Comparison of ENCODE assay signal across 8 cellular contexts in the genomic region with DNA sequence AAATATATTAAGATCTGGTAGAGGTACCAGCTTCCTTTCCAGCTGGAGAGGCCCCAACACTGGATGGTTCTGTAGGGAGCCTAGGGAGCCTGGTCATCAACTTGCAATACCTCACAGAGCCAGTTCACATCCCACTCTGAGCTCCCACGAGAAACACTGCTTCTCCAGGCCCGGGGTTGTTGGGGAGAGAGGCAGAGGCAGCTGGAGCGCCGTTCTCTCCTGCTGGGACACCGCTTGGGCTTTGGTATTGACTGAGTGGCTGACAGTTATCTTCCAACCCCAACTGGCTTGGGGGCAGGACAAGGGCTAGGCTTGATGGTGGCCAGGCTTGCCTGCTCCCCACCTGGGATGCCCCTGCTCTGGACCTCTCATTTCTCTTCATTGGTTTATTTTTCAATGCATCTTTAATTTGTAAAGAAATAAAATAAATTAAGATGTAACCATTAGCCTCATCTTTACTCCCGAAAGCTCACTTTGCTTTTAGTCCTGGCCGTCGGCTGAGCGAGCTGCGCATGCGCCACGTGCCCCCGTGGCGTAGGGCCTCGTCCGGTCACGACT. TPM values are rescaled to one million over a fixed set of nuclear protein-coding genes. Genes with fewer than 3 reads are reported as not detected.
DNase-seq lines count a peak whose midpoint lies in the region; ATAC-seq and TF ChIP-seq lines count a peak whose summit lies in the region.

No MANE protein-coding gene starts in this region.

- no peaks in the 10 kb centered on the region for H3K27me3 ChIP-seq in liver (ENCODE audit: control insufficient read depth in 4 of 4, insufficient read depth in 4 of 4, low read length in 3 of 4)

- H3K4me1 ChIP-seq in liver (ENCODE audit: control insufficient read depth in 4 of 4, insufficient read depth in 4 of 4, low read length in 3 of 4) = peaks cover 6 to 28% (median 25%) of the 10 kb centered on the region in 4 donors

- H3K9me3 ChIP-seq in liver (ENCODE audit: control insufficient read depth in 4 of 4, low read length in 3 of 4) = no peaks in the 10 kb centered on the region

- peaks cover 12 to 49% (median 32%) of the 10 kb centered on the region in 4 donors for H3K36me3 ChIP-seq in liver (ENCODE audit: control insufficient read depth in 4 of 4, insufficient read depth in 3 of 4, low read depth in 1 of 4, low read length in 3 of 4)

- intact Hi-C loops in CD14-positive monocyte (cut with micrococcal nuclease) = loop anchor here in 1 of 2 donors (2.0 kb wide), 1 partner anchor 41 kb away; no protein-coding TSS in a partner anchor

- 22% methylated on average over 17 of the region's 17 CpGs for WGBS in liver

- H3K27me3 Mint-ChIP-seq in CD14-positive monocyte (ENCODE audit: low read depth in 3 of 3) = no peaks in the 10 kb centered on the region
- no peaks in the 10 kb centered on the region for H3K27me3 Mint-ChIP-seq in T-helper 1 cell treated with Interleukin-12 subunit alpha and Interleukin-12 subunit beta and Interleukin-4 antibody, amounts not matched to agents 30 μg/mL and 1 μg/mL, for 36 hours (ENCODE audit: low read depth)
- no peaks in the 10 kb centered on the region for H3K27me3 Mint-ChIP-seq in chondrocyte (ENCODE audit: low read depth)

- H3K4me3 ChIP-seq in liver (ENCODE audit: low read depth in 1 of 3, low read length in 3 of 3) = peak overlapping the region; percentile 80 to 95 (median 90)

- H3K27ac Mint-ChIP-seq in CD14-positive monocyte (peak overlapping the region; percentile 90 to 95 (median 94)), chondrocyte (ENCODE audit: unreplicated experiment) (peak overlapping the region; percentile 92)
- H3K27ac Mint-ChIP-seq in T-helper 1 cell treated with Interleukin-12 subunit alpha and Interleukin-12 subunit beta and Interleukin-4 antibody, amounts not matched to agents 30 μg/mL and 1 μg/mL, for 36 hours = peak overlapping the region; percentile 85

- H3K4me1 Mint-ChIP-seq in CD14-positive monocyte (peaks cover 43% of the 10 kb centered on the region), chondrocyte (ENCODE audit: low read depth) (peaks cover 41% of the 10 kb centered on the region)
- peaks cover 51% of the 10 kb centered on the region for H3K4me1 Mint-ChIP-seq in T-helper 1 cell treated with Interleukin-12 subunit alpha and Interleukin-12 subunit beta and Interleukin-4 antibody, amounts not matched to agents 30 μg/mL and 1 μg/mL, for 36 hours (ENCODE audit: low read depth)

- DNase-seq in CD14-positive monocyte (ENCODE audit: low spot score) = no peak
- no peak for DNase-seq in chondrocyte (ENCODE audit: low spot score)
- DNase-seq in stimulated activated CD4-positive, alpha-beta T cell treated with anti-CD3 and anti-CD28 coated beads, Interleukin-4, amount 100 ng/mL, for 4 hours = peak; percentile 72 to 78
- DNase-seq in UCSD-AML1 (lab: John Stamatoyannopoulos, UW; ENCODE audit: unreplicated experiment) = no peak

- H3K27ac ChIP-seq in liver (ENCODE audit: low read depth in 1 of 2, low read length in 2 of 2) = peak overlapping the region; percentile 99 to 100

- TF ChIP-seq CTCF in CD14-positive monocyte (IDR thresholded peaks at IDR 0.05) (no peak), chondrocyte (IDR thresholded peaks at IDR 0.05) (peak; percentile 9), liver (IDR thresholded peaks at IDR 0.05; ENCODE audit: low read depth, low read length, missing input control) (no peak)

- H3K36me3 Mint-ChIP-seq in CD14-positive monocyte (peaks cover 41 to 55% of the 10 kb centered on the region in 2 donors), chondrocyte (ENCODE audit: low read depth) (peaks cover 30% of the 10 kb centered on the region)
- peaks cover 69% of the 10 kb centered on the region for H3K36me3 Mint-ChIP-seq in T-helper 1 cell treated with Interleukin-12 subunit alpha and Interleukin-12 subunit beta and Interleukin-4 antibody, amounts not matched to agents 30 μg/mL and 1 μg/mL, for 36 hours (ENCODE audit: low read depth)

- ATAC-seq in GM19043 (IDR thresholded peaks at IDR 0.05; ENCODE audit: low read depth, unreplicated experiment) = peak; percentile 27
- peak; percentile 2 for ATAC-seq in HG03565 (IDR thresholded peaks at IDR 0.05; ENCODE audit: unreplicated experiment)

- H3K9me3 Mint-ChIP-seq in CD14-positive monocyte (peaks cover 0 to 2% (median 0%) of the 10 kb centered on the region in 7 donors), chondrocyte (ENCODE audit: low read depth) (no peaks in the 10 kb centered on the region)
- no peaks in the 10 kb centered on the region for H3K9me3 Mint-ChIP-seq in T-helper 1 cell treated with Interleukin-12 subunit alpha and Interleukin-12 subunit beta and Interleukin-4 antibody, amounts not matched to agents 30 μg/mL and 1 μg/mL, for 36 hours

- H3K4me3 Mint-ChIP-seq in CD14-positive monocyte (peak overlapping the region; percentile 87 to 96), chondrocyte (ENCODE audit: unreplicated experiment) (peak overlapping the region; percentile 94)
- H3K4me3 Mint-ChIP-seq in T-helper 1 cell treated with Interleukin-12 subunit alpha and Interleukin-12 subunit beta and Interleukin-4 antibody, amounts not matched to agents 30 μg/mL and 1 μg/mL, for 36 hours = peak overlapping the region; percentile 96

- TF ChIP-seq RAD21 in liver (IDR thresholded peaks at IDR 0.05) = no peak

- H3K9ac ChIP-seq in liver (ENCODE audit: low read depth in 1 of 2, low read length in 2 of 2) = peak overlapping the region in 1 of 2 donors; percentile 12

TF ChIP-seq in liver, 16 proteins besides CTCF, POLR2A, EP300 and RAD21:
- TF ChIP-seq ATF3 (IDR thresholded peaks at IDR 0.05) = no peak
- TF ChIP-seq SP1 (IDR thresholded peaks at IDR 0.05) = no peak
- TF ChIP-seq HNF4A (conservative IDR thresholded peaks at IDR 0.05) = no peak
- peak; percentile 25 for TF ChIP-seq REST (IDR thresholded peaks at IDR 0.05)
- TF ChIP-seq RXRA (IDR thresholded peaks at IDR 0.05) = no peak
- TF ChIP-seq HNF4G (IDR thresholded peaks at IDR 0.05) = no peak
- no peak for TF ChIP-seq FOXA2 (IDR thresholded peaks at IDR 0.05)
- peak in 1 of 2 donors; percentile 64 for TF ChIP-seq GABPA (IDR thresholded peaks at IDR 0.05 in 1 of 2, conservative IDR thresholded peaks at IDR 0.05 in 1 of 2)
- no peak for TF ChIP-seq EGR1 (IDR thresholded peaks at IDR 0.05; ENCODE audit: low read depth in 2 of 2)
- TF ChIP-seq YY1 (IDR thresholded peaks at IDR 0.05) = no peak
- no peak for TF ChIP-seq NR2F2 (IDR thresholded peaks at IDR 0.05)

RNA-seq across cellular contexts. Expression of gene CHCHD1, which starts 10.0 kb away (rescaled TPM):
- polyA plus RNA-seq in CD14-positive monocyte = 10 to 100 TPM; 72.3 to 85.0 TPM
- total RNA-seq in chondrocyte = 14.8 to 27.5 TPM (median 17.4 TPM) in 3 replicates
- total RNA-seq in liver = 10 to 100 TPM in 1 of 2 donors, 1 to 10 TPM in 1; 7.6 to 13.7 TPM
- 10 to 100 TPM; 32.5 to 47.4 TPM for polyA plus RNA-seq in liver

RNA-seq across cellular contexts. Expression of gene ZSWIM8, which starts 13.6 kb away (rescaled TPM):
- polyA plus RNA-seq in CD14-positive monocyte (10 to 100 TPM in 1 of 2 donors, 1 to 10 TPM in 1; 7.8 to 19.2 TPM), liver (10 to 100 TPM; 33.3 to 53.4 TPM)
- total RNA-seq in chondrocyte (102 to 124 TPM (median 117 TPM) in 3 replicates), liver (10 to 100 TPM; 35.3 to 66.2 TPM)

RNA-seq across cellular contexts. Expression of gene SEC24C, which starts 27.6 kb away (rescaled TPM):
- 10 to 100 TPM; 25.7 to 44.8 TPM for polyA plus RNA-seq in CD14-positive monocyte
- total RNA-seq in chondrocyte = 54.0 to 69.1 TPM (median 55.6 TPM) in 3 replicates
- 10 to 100 TPM; 41.4 to 48.1 TPM for total RNA-seq in liver
- 10 to 100 TPM; 15.0 to 40.5 TPM for polyA plus RNA-seq in liver

RNA-seq across cellular contexts. Expression of gene NDST2, which starts 39.6 kb away (rescaled TPM):
- polyA plus RNA-seq in CD14-positive monocyte (10 to 100 TPM; 22.7 to 25.6 TPM), liver (1 to 10 TPM; 6.5 to 7.6 TPM)
- total RNA-seq in chondrocyte (24.4 to 29.0 TPM (median 27.3 TPM) in 3 replicates), liver (10 to 100 TPM; 11.4 to 14.0 TPM)

Comparison
In these comparisons a context has a peak if more than half of its experiments do, and no peak if none do; other contexts are left out.
1. DNase-seq: peak in stimulated activated CD4-positive, alpha-beta T cell treated with anti-CD3 and anti-CD28 coated beads, Interleukin-4, amount 100 ng/mL, for 4 hours (2 of 2); none in CD14-positive monocyte (single experiment), chondrocyte (single experiment) and UCSD-AML1 (single experiment).
2. Peak in every context shown above with its lines, with median percentiles within 50 percentile points of each other: H3K27ac Mint-ChIP-seq and H3K4me3 Mint-ChIP-seq.